ENCODE assay signal across 18 cellular contexts in the genomic region with DNA sequence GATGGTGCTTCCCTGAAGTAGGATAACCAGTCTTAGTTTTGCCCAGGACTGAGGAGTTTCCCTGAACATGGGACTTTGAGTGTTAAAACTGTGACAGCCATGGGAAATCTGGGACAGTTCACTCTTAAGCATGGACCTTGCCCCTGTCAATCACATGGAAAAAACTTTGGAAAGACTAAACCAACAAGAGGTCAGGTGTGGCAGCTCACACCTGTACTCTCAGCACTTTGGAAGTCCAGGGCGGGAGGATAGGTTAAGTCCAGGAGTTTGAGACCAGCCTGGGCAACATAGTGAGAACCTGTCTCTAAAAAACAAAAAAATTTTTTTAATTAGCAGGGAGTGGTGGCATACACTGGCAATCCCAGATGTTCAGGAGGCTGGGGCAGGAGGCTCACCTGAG.
"Had no signal": no experiment of that assay in that cellular context is flagged by ENCODE, and none has a peak within 500 bp of the region (broad histone marks: within the 10 kb centered on the region; RNA-seq: fewer than 3 reads in every experiment).

No MANE protein-coding gene starts in this region.

- ATAC-seq: heart left ventricle; left lung; stimulated activated naive CD8-positive, alpha-beta T cell treated with anti-CD3 and anti-CD28 coated beads, Interleukin-15, Interleukin-2, amounts not matched to agents 100 U/mL and 50 U/mL, for 24 hours had no signal

- H3K27me3 Mint-ChIP-seq: activated T-cell treated with anti-CD3 and anti-CD28 coated beads, Interleukin-2, amount 50 U/mL, for 24 hours had no signal

- DNase-seq: activated CD4-positive, alpha-beta T cell treated with anti-CD3 and anti-CD28 coated beads for 48 hours; activated CD4-positive, alpha-beta T cell treated with anti-CD3 and anti-CD28 coated beads, Interleukin-2, amount 50 U/mL, for 48 hours; activated CD8-positive, alpha-beta memory T cell treated with anti-CD3 and anti-CD28 coated beads, Interleukin-2, amount 50 U/mL, for 48 hours; activated gamma-delta T cell treated with Interleukin-2 at 50 U/mL for 16 hours; activated naive CD4-positive, alpha-beta T cell treated with anti-CD3 and anti-CD28 coated beads, Interleukin-2, amount 50 U/mL, for 16 hours; activated T-cell treated with anti-CD3 and anti-CD28 coated beads, Interleukin-2, amount 50 U/mL, for 24 hours; amniotic stem cell; caudate nucleus; heart left ventricle; left lung; occipital lobe; stimulated activated CD4-positive, alpha-beta T cell treated with anti-CD3 and anti-CD28 coated beads, Interleukin-2, amount 100 ng/mL, for 48 hours; stimulated activated naive CD8-positive, alpha-beta T cell treated with anti-CD3 and anti-CD28 coated beads, Interleukin-15, Interleukin-2, amounts not matched to agents 100 U/mL and 50 U/mL, for 24 hours; T-helper 9 cell; testis; transverse colon; WERI-Rb-1 had no signal

- H3K4me3 Mint-ChIP-seq: activated T-cell treated with anti-CD3 and anti-CD28 coated beads, Interleukin-2, amount 50 U/mL, for 24 hours had no signal

- H3K9me3 Mint-ChIP-seq: activated T-cell treated with anti-CD3 and anti-CD28 coated beads, Interleukin-2, amount 50 U/mL, for 24 hours; neural crest cell had no signal
